Comparison of ENCODE assay signal across 1 cellular context in the genomic region with DNA sequence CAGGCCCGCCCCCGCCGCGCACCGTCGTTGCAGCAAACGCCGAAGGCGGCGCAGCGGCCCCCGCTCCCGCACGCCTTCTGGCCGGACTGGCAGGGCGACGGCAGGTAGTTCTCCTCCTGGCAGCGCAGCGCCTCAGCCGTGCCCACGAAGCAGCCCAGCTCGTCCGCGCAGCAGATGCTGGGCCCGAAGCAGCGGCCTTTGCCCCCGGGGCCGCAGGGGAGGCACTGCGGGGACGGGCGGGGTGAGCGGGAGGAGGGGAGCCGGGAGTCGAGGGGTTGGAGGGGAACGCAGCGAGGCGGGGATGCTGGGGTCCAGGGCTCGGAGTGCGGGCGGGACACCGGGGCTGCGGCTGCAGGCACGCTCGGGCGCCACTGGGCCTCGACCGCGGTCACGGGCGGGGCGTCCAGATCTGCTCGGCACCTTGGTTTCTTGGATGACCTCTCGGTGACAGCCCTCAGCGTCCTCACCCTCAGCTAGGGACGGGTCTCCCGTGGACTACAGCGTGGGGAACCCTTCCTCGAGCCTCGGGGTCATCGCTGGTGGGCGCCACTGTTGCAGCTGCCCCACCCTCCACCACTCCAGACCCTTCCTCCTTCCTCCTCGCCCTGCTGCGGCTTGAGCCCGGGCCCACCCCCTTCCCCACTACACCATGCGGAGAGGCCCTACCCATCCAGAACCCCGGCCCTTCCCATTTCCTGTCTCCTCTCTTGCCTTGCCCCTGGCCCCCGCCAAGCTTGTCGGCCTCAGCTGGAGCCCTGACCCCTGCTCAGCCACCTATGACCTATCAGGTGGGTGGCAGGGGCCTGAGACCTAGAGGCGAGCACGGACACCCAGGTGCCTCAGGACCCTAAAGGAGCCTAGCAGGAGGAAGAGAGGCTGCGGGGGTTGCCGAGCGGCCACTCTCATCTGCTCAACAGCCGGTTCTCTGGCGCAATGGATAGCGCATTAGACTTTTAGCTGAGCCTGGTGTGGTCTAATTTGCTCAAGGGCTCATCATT.
TF ChIP-seq lines count a peak whose summit lies in the region.

No MANE protein-coding gene starts in this region.

TF ChIP-seq in HepG2, 621 proteins besides CTCF, POLR2A, EP300 and RAD21 (continued from another document and continues in another):
- TF ChIP-seq, protein P1, sequence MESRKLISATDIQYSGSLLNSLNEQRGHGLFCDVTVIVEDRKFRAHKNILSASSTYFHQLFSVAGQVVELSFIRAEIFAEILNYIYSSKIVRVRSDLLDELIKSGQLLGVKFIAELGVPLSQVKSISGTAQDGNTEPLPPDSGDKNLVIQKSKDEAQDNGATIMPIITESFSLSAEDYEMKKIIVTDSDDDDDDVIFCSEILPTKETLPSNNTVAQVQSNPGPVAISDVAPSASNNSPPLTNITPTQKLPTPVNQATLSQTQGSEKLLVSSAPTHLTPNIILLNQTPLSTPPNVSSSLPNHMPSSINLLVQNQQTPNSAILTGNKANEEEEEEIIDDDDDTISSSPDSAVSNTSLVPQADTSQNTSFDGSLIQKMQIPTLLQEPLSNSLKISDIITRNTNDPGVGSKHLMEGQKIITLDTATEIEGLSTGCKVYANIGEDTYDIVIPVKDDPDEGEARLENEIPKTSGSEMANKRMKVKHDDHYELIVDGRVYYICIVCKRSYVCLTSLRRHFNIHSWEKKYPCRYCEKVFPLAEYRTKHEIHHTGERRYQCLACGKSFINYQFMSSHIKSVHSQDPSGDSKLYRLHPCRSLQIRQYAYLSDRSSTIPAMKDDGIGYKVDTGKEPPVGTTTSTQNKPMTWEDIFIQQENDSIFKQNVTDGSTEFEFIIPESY (CRISPR knock-in tag; IDR thresholded peaks at IDR 0.05), result peak; percentile 97
- TF ChIP-seq ATAD3A (CRISPR knock-in tag; IDR thresholded peaks at IDR 0.05) (no peak), ZNF550 (CRISPR knock-in tag; IDR thresholded peaks at IDR 0.05; ENCODE audit: borderline replicate concordance) (no peak), RFX5 (IDR thresholded peaks at IDR 0.05; ENCODE audit: low read depth, low read length) (no peak), SIN3B (IDR thresholded peaks at IDR 0.05; ENCODE audit: low read length) (no peak), ZBTB20 (CRISPR knock-in tag; IDR thresholded peaks at IDR 0.05; ENCODE audit: borderline replicate concordance, low read depth) (no peak), YEATS2 (CRISPR knock-in tag; IDR thresholded peaks at IDR 0.05; ENCODE audit: borderline replicate concordance) (no peak), NCOA1 (CRISPR knock-in tag; IDR thresholded peaks at IDR 0.05) (no peak), TAF1 (CRISPR knock-in tag; IDR thresholded peaks at IDR 0.05) (no peak), HNRNPH1 (optimal IDR thresholded peaks at IDR 0.05; ENCODE audit: low read depth, low read length) (no peak), PRPF4 (IDR thresholded peaks at IDR 0.05; ENCODE audit: low read depth, low read length, poor library complexity, severe bottlenecking) (no peak), SAFB2 (CRISPR knock-in tag; IDR thresholded peaks at IDR 0.05; ENCODE audit: borderline replicate concordance, low read depth) (no peak), CAMTA2 (CRISPR knock-in tag; IDR thresholded peaks at IDR 0.05; ENCODE audit: borderline replicate concordance) (no peak), ZNF616 (CRISPR knock-in tag; IDR thresholded peaks at IDR 0.05; ENCODE audit: low read depth) (no peak), NFATC3 (CRISPR knock-in tag; IDR thresholded peaks at IDR 0.05) (no peak), GTF2F1 (IDR thresholded peaks at IDR 0.05; ENCODE audit: low read length) (no peak), ELF3 (CRISPR knock-in tag; IDR thresholded peaks at IDR 0.05) (no peak), ZNF326 (CRISPR knock-in tag; IDR thresholded peaks at IDR 0.05; ENCODE audit: borderline replicate concordance) (no peak), SOX5 (CRISPR knock-in tag; IDR thresholded peaks at IDR 0.05; ENCODE audit: borderline replicate concordance) (no peak), IRX3 (CRISPR knock-in tag; IDR thresholded peaks at IDR 0.05; ENCODE audit: borderline replicate concordance, low read depth) (no peak), TOPORS (CRISPR knock-in tag; IDR thresholded peaks at IDR 0.05) (no peak), KAT7 (CRISPR knock-in tag; IDR thresholded peaks at IDR 0.05; ENCODE audit: borderline replicate concordance) (no peak), ZNF224 (CRISPR knock-in tag; IDR thresholded peaks at IDR 0.05) (no peak), HOXD1 (CRISPR knock-in tag; IDR thresholded peaks at IDR 0.05) (0 out of 2 replicates have a peak, but pooled peaks have one; percentile 2), ZNF781 (CRISPR knock-in tag; IDR thresholded peaks at IDR 0.05; ENCODE audit: borderline replicate concordance, not compliant biosample characterization) (no peak), PHF5A (CRISPR knock-in tag; IDR thresholded peaks at IDR 0.05; ENCODE audit: low read depth, unreplicated experiment) (no peak), ZNF331 (CRISPR knock-in tag; IDR thresholded peaks at IDR 0.05) (no peak), THYN1 (CRISPR knock-in tag; IDR thresholded peaks at IDR 0.05; ENCODE audit: borderline replicate concordance, low read depth) (no peak), NR2F1 (CRISPR knock-in tag; IDR thresholded peaks at IDR 0.05) (no peak; a peak in 1 of 4 replicates), NONO (IDR thresholded peaks at IDR 0.05) (no peak), NONO (CRISPR knock-in tag; conservative IDR thresholded peaks at IDR 0.05) (peak; percentile 68), ZNF343 (CRISPR knock-in tag; IDR thresholded peaks at IDR 0.05) (no peak), POLR2G (IDR thresholded peaks at IDR 0.05; ENCODE audit: low read depth, low read length) (no peak), HMG20B (CRISPR knock-in tag; conservative IDR thresholded peaks at IDR 0.05) (no peak), LCORL (IDR thresholded peaks at IDR 0.05) (no peak), LCORL (CRISPR knock-in tag; IDR thresholded peaks at IDR 0.05) (no peak), ZC3H4 (CRISPR knock-in tag; IDR thresholded peaks at IDR 0.05; ENCODE audit: borderline replicate concordance) (no peak), SOX6 (IDR thresholded peaks at IDR 0.05) (no peak), SOX6 (CRISPR knock-in tag; IDR thresholded peaks at IDR 0.05) (no peak), ZNF292 (CRISPR knock-in tag; IDR thresholded peaks at IDR 0.05; ENCODE audit: borderline replicate concordance, low read depth) (no peak), ZIK1 (CRISPR knock-in tag; IDR thresholded peaks at IDR 0.05; ENCODE audit: borderline replicate concordance, low read depth) (peak; percentile 46; the same call in 1 of the 2 replicates), FOXA3 (CRISPR knock-in tag; IDR thresholded peaks at IDR 0.05) (no peak), ZBTB38 (CRISPR knock-in tag; IDR thresholded peaks at IDR 0.05) (peak; percentile 73; the same call in 1 of the 2 replicates), ISX (CRISPR knock-in tag; conservative IDR thresholded peaks at IDR 0.05) (no peak), ZNF577 (CRISPR knock-in tag; IDR thresholded peaks at IDR 0.05; ENCODE audit: borderline replicate concordance, low read depth) (no peak)
- TF ChIP-seq, protein P2, sequence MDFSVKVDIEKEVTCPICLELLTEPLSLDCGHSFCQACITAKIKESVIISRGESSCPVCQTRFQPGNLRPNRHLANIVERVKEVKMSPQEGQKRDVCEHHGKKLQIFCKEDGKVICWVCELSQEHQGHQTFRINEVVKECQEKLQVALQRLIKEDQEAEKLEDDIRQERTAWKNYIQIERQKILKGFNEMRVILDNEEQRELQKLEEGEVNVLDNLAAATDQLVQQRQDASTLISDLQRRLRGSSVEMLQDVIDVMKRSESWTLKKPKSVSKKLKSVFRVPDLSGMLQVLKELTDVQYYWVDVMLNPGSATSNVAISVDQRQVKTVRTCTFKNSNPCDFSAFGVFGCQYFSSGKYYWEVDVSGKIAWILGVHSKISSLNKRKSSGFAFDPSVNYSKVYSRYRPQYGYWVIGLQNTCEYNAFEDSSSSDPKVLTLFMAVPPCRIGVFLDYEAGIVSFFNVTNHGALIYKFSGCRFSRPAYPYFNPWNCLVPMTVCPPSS (IDR thresholded peaks at IDR 0.05), result no peak
- TF ChIP-seq, protein P3, sequence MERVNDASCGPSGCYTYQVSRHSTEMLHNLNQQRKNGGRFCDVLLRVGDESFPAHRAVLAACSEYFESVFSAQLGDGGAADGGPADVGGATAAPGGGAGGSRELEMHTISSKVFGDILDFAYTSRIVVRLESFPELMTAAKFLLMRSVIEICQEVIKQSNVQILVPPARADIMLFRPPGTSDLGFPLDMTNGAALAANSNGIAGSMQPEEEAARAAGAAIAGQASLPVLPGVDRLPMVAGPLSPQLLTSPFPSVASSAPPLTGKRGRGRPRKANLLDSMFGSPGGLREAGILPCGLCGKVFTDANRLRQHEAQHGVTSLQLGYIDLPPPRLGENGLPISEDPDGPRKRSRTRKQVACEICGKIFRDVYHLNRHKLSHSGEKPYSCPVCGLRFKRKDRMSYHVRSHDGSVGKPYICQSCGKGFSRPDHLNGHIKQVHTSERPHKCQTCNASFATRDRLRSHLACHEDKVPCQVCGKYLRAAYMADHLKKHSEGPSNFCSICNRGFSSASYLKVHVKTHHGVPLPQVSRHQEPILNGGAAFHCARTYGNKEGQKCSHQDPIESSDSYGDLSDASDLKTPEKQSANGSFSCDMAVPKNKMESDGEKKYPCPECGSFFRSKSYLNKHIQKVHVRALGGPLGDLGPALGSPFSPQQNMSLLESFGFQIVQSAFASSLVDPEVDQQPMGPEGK (CRISPR knock-in tag; IDR thresholded peaks at IDR 0.05), result peak; percentile 35
- TF ChIP-seq, protein P4, sequence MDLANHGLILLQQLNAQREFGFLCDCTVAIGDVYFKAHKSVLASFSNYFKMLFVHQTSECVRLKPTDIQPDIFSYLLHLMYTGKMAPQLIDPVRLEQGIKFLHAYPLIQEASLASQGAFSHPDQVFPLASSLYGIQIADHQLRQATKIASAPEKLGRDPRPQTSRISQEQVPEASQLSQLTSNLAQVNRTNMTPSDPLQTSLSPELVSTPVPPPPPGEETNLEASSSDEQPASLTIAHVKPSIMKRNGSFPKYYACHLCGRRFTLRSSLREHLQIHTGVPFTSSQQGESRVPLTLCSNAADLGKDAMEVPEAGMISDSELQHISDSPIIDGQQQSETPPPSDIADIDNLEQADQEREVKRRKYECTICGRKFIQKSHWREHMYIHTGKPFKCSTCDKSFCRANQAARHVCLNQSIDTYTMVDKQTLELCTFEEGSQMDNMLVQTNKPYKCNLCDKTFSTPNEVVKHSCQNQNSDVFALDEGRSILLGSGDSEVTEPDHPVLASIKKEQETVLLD (CRISPR knock-in tag; IDR thresholded peaks at IDR 0.05; ENCODE audit: low read depth), result no peak
- TF ChIP-seq, protein P5, sequence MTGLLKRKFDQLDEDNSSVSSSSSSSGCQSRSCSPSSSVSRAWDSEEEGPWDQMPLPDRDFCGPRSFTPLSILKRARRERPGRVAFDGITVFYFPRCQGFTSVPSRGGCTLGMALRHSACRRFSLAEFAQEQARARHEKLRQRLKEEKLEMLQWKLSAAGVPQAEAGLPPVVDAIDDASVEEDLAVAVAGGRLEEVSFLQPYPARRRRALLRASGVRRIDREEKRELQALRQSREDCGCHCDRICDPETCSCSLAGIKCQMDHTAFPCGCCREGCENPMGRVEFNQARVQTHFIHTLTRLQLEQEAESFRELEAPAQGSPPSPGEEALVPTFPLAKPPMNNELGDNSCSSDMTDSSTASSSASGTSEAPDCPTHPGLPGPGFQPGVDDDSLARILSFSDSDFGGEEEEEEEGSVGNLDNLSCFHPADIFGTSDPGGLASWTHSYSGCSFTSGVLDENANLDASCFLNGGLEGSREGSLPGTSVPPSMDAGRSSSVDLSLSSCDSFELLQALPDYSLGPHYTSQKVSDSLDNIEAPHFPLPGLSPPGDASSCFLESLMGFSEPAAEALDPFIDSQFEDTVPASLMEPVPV (CRISPR knock-in tag; IDR thresholded peaks at IDR 0.05), result no peak
- TF ChIP-seq, protein P6, sequence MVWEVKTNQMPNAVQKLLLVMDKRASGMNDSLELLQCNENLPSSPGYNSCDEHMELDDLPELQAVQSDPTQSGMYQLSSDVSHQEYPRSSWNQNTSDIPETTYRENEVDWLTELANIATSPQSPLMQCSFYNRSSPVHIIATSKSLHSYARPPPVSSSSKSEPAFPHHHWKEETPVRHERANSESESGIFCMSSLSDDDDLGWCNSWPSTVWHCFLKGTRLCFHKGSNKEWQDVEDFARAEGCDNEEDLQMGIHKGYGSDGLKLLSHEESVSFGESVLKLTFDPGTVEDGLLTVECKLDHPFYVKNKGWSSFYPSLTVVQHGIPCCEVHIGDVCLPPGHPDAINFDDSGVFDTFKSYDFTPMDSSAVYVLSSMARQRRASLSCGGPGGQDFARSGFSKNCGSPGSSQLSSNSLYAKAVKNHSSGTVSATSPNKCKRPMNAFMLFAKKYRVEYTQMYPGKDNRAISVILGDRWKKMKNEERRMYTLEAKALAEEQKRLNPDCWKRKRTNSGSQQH (CRISPR knock-in tag; IDR thresholded peaks at IDR 0.05; ENCODE audit: low read depth), result no peak
- TF ChIP-seq, protein P7, sequence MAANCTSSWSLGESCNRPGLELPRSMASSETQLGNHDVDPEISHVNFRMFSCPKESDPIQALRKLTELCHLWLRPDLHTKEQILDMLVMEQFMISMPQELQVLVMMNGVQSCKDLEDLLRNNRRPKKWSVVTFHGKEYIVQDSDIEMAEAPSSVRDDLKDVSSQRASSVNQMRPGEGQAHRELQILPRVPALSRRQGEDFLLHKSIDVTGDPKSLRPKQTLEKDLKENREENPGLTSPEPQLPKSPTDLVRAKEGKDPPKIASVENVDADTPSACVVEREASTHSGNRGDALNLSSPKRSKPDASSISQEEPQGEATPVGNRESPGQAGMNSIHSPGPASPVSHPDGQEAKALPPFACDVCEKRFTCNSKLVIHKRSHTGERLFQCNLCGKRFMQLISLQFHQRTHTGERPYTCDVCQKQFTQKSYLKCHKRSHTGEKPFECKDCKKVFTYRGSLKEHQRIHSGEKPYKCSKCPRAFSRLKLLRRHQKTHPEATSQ (CRISPR knock-in tag; IDR thresholded peaks at IDR 0.05; ENCODE audit: borderline replicate concordance), result no peak
- TF ChIP-seq, protein P8, sequence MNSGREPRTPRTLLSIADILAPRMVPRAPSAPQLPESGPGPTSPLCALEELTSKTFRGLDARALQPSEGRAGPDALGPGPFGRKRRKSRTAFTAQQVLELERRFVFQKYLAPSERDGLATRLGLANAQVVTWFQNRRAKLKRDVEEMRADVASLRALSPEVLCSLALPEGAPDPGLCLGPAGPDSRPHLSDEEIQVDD (CRISPR knock-in tag; IDR thresholded peaks at IDR 0.05; ENCODE audit: borderline replicate concordance), result no peak
- TF ChIP-seq, protein P9, sequence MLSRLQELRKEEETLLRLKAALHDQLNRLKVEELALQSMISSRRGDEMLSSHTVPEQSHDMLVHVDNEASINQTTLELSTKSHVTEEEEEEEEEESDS (CRISPR knock-in tag; IDR thresholded peaks at IDR 0.05; ENCODE audit: borderline replicate concordance), result no peak
- TF ChIP-seq, protein P10, sequence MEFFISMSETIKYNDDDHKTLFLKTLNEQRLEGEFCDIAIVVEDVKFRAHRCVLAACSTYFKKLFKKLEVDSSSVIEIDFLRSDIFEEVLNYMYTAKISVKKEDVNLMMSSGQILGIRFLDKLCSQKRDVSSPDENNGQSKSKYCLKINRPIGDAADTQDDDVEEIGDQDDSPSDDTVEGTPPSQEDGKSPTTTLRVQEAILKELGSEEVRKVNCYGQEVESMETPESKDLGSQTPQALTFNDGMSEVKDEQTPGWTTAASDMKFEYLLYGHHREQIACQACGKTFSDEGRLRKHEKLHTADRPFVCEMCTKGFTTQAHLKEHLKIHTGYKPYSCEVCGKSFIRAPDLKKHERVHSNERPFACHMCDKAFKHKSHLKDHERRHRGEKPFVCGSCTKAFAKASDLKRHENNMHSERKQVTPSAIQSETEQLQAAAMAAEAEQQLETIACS (CRISPR knock-in tag; IDR thresholded peaks at IDR 0.05), result no peak
